In the genomic region with DNA sequence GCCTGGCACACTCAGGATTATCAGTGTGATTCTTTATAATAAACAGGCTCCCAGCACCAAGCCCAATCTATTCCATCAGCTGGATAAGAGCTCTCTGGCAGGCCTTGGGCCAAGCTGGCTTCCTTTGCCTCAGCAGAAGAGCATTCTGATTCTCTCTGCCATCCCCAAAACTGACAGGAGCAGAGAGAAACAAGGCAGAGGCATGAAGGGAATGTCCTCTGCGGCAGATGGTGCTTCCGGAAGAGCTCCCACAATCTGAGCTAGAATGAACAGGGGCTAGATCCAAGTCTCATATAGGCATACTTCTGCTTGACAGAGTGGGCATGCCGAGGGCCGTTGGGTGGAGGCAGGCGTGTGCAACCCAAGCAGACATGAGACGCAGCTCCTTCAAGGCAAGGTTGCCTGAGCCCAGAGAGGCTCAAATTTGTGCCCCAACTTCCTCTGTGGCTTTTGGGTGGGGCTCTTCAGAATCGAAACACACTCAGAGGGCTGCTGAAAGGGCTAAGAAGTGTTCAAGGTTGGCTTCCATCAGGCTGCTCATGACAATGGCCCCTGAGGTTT, we compare ENCODE assay signal across 8 cellular contexts. TPM values are rescaled to one million over a fixed set of nuclear protein-coding genes. Genes with fewer than 3 reads are reported as not detected.
A peak's percentile ranks its signal among the peaks of the same experiment; 100 is the strongest.
DNase-seq lines count a peak whose midpoint lies in the region; ATAC-seq and TF ChIP-seq lines count a peak whose summit lies in the region.

No MANE protein-coding gene starts in this region.

- no peak for TF ChIP-seq CTCF in thoracic aorta (IDR thresholded peaks at IDR 0.05)

- H3K9me3 ChIP-seq in thoracic aorta, result no peaks in the 10 kb centered on the region

- ATAC-seq in HG03342 (IDR thresholded peaks at IDR 0.05; ENCODE audit: unreplicated experiment) (peak; percentile 41), thoracic aorta (ENCODE audit: insufficient number of reproducible peaks, low FRiP score, low read depth) (no peak)

- peaks cover 22% of the 10 kb centered on the region for H3K36me3 ChIP-seq in thoracic aorta

- peak overlapping the region in 1 of 2 donors; percentile 39 for H3K27ac ChIP-seq in thoracic aorta

- peak; percentile 49 for DNase-seq in stimulated activated CD4-positive, alpha-beta T cell treated with anti-CD3 and anti-CD28 coated beads, Interleukin-15, amount 100 ng/mL, for 24 hours
- no peak for DNase-seq in stimulated activated CD4-positive, alpha-beta T cell treated with anti-CD3 and anti-CD28 coated beads, Interleukin-4, amount 100 ng/mL, for 1 hour
- peak; percentile 34 to 35 for DNase-seq in activated CD4-positive, alpha-beta T cell treated with anti-CD3 and anti-CD28 coated beads for 4 hours
- DNase-seq in fibroblast of gingiva (ENCODE audit: low read depth), result peak; percentile 57
- no peak for DNase-seq in thoracic aorta (ENCODE audit: low spot score)
- DNase-seq in midbrain (lab: John Stamatoyannopoulos, UW), result no peak
- DNase-seq in D341Med (ENCODE audit: low spot score), result no peak

- peaks cover 41 to 60% of the 10 kb centered on the region in 2 donors for H3K4me1 ChIP-seq in thoracic aorta (ENCODE audit: control insufficient read depth in 1 of 2, low read depth in 2 of 2)

- peak overlapping the region; percentile 10 for H3K4me3 ChIP-seq in thoracic aorta

- H3K27me3 ChIP-seq in thoracic aorta (replicated peaks; ENCODE audit: insufficient read depth), result no peaks in the 10 kb centered on the region

RNA-seq across cellular contexts. Expression of a gene that starts 4.0 kb away (rescaled TPM):
- 100 to 1,000 TPM; 235 to 258 TPM for total RNA-seq in thoracic aorta

RNA-seq across cellular contexts. Expression of a gene that starts 50.9 kb away (rescaled TPM):
- 10 to 100 TPM in 1 of 2 donors, not detected in 1; 17.5 TPM for total RNA-seq in thoracic aorta

Comparison
In these comparisons a context has a peak if more than half of its experiments do, and no peak if none do; other contexts are left out.
1. DNase-seq: peak in stimulated activated CD4-positive, alpha-beta T cell treated with anti-CD3 and anti-CD28 coated beads, Interleukin-15, amount 100 ng/mL, for 24 hours (single experiment), activated CD4-positive, alpha-beta T cell treated with anti-CD3 and anti-CD28 coated beads for 4 hours (2 of 2) and fibroblast of gingiva (single experiment); none in stimulated activated CD4-positive, alpha-beta T cell treated with anti-CD3 and anti-CD28 coated beads, Interleukin-4, amount 100 ng/mL, for 1 hour (single experiment), thoracic aorta (single experiment), midbrain (single experiment) and D341Med (single experiment).